In genomic region chr12:6828671-6829531, GRCh38 we compare ENCODE assay signal across 1 cellular context.
TF ChIP-seq lines count a peak whose summit lies in the region.

No MANE protein-coding gene starts in this region.

TF ChIP-seq in WTC11, 78 proteins besides CTCF, POLR2A, EP300 and RAD21 (continued from another document and continues in another):
- TF ChIP-seq ATF3 (CRISPR knock-in tag; conservative IDR thresholded peaks at IDR 0.05) (no peak), TEAD1 (CRISPR knock-in tag; IDR thresholded peaks at IDR 0.05) (no peak), ZMAT4 (CRISPR knock-in tag; IDR thresholded peaks at IDR 0.05) (0 out of 2 replicates have a peak, but pooled peaks have one; percentile 6), SMAD3 (CRISPR knock-in tag; IDR thresholded peaks at IDR 0.05; ENCODE audit: borderline replicate concordance) (no peak), ZNF263 (CRISPR knock-in tag; IDR thresholded peaks at IDR 0.05; ENCODE audit: low read depth) (no peak), ESRRA (CRISPR knock-in tag; IDR thresholded peaks at IDR 0.05; ENCODE audit: borderline replicate concordance) (no peak; the same call in 1 of the 2 replicates), ZNF121 (CRISPR knock-in tag; IDR thresholded peaks at IDR 0.05) (no peak), ZNF138 (CRISPR knock-in tag; conservative IDR thresholded peaks at IDR 0.05) (no peak), ZNF512 (CRISPR knock-in tag; IDR thresholded peaks at IDR 0.05; ENCODE audit: borderline replicate concordance) (0 out of 2 replicates have a peak, but pooled peaks have one; percentile 23), E2F1 (CRISPR knock-in tag; IDR thresholded peaks at IDR 0.05) (no peak), ZNF232 (CRISPR knock-in tag; IDR thresholded peaks at IDR 0.05) (no peak; the same call in 1 of the 2 replicates), ZNF317 (CRISPR knock-in tag; IDR thresholded peaks at IDR 0.05; ENCODE audit: borderline replicate concordance, low read depth) (no peak), GTF2I (CRISPR knock-in tag; conservative IDR thresholded peaks at IDR 0.05) (no peak), ZNF396 (CRISPR knock-in tag; IDR thresholded peaks at IDR 0.05; ENCODE audit: borderline replicate concordance) (no peak), HMGXB4 (CRISPR knock-in tag; IDR thresholded peaks at IDR 0.05) (peak; percentile 79), NR1H2 (CRISPR knock-in tag; IDR thresholded peaks at IDR 0.05) (no peak), PRDM15 (CRISPR knock-in tag; IDR thresholded peaks at IDR 0.05) (no peak), EMX1 (CRISPR knock-in tag; IDR thresholded peaks at IDR 0.05) (no peak), USF1 (CRISPR knock-in tag; IDR thresholded peaks at IDR 0.05) (0 out of 2 replicates have a peak, but pooled peaks have one; percentile 21), MXD4 (CRISPR knock-in tag; IDR thresholded peaks at IDR 0.05; ENCODE audit: borderline replicate concordance) (no peak), NFATC4 (CRISPR knock-in tag; IDR thresholded peaks at IDR 0.05) (no peak), AFF4 (CRISPR knock-in tag; IDR thresholded peaks at IDR 0.05; ENCODE audit: borderline replicate concordance) (no peak), NR3C1 (CRISPR knock-in tag; conservative IDR thresholded peaks at IDR 0.05; ENCODE audit: low read depth) (no peak), RELA (CRISPR knock-in tag; IDR thresholded peaks at IDR 0.05; ENCODE audit: borderline replicate concordance) (no peak), ELF4 (CRISPR knock-in tag; IDR thresholded peaks at IDR 0.05; ENCODE audit: low read depth) (no peak), ERG (CRISPR knock-in tag; IDR thresholded peaks at IDR 0.05) (no peak), GABPB1 (CRISPR knock-in tag; IDR thresholded peaks at IDR 0.05) (0 out of 2 replicates have a peak, but pooled peaks have one; percentile 18), CBFB (CRISPR knock-in tag; IDR thresholded peaks at IDR 0.05; ENCODE audit: low read depth) (no peak), USF2 (CRISPR knock-in tag; IDR thresholded peaks at IDR 0.05) (no peak), AR (CRISPR knock-in tag; IDR thresholded peaks at IDR 0.05) (no peak), CDX4 (CRISPR knock-in tag; IDR thresholded peaks at IDR 0.05; ENCODE audit: borderline replicate concordance) (no peak), ATF2 (CRISPR knock-in tag; IDR thresholded peaks at IDR 0.05; ENCODE audit: borderline replicate concordance, low read depth) (no peak), NR2C2 (CRISPR knock-in tag; IDR thresholded peaks at IDR 0.05) (no peak), NFE2L1 (CRISPR knock-in tag; IDR thresholded peaks at IDR 0.05) (peak; percentile 84), OVOL2 (CRISPR knock-in tag; IDR thresholded peaks at IDR 0.05; ENCODE audit: borderline replicate concordance) (no peak)
